19 cellular contexts compared by ENCODE assay signal in the genomic region with DNA sequence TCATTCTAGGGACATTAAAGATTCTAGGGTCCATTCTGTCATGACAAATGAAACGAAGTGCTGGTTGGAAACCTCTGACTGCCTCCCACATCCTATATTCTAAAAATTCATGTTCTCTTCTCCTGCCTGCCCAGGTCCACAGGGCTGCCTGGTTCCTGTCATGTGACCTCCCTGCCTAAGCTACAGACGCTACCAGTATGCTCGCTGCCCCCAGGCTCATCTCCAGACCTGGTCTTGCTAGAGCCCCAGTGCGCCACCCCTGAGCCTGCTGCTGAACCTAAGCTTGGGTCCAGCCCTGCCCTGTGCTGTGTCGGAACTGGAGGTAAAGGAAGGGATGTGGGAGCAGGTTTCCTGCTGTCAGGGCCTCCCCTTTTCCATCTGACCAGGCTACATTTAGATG.
DNase-seq lines count a peak whose midpoint lies in the region; ATAC-seq and TF ChIP-seq lines count a peak whose summit lies in the region.
"Had no signal": no experiment of that assay in that cellular context is flagged by ENCODE, and none has a peak within 500 bp of the region (broad histone marks: within the 10 kb centered on the region; RNA-seq: fewer than 3 reads in every experiment).

No MANE protein-coding gene starts in this region.

- H3K27me3 ChIP-seq in Karpas-422 (ENCODE audit: low read length): no peaks in the 10 kb centered on the region
- no peaks in the 10 kb centered on the region for H3K27me3 ChIP-seq in upper lobe of left lung

- H3K9me3 Mint-ChIP-seq in mesothelial cell of epicardium: no peaks in the 10 kb centered on the region
- H3K9me3 Mint-ChIP-seq: CD4-positive, alpha-beta memory T cell had no signal

- H3K4me2 ChIP-seq in Karpas-422 (ENCODE audit: low read depth, low read length, poor library complexity, severe bottlenecking): no peak overlapping the region
- H3K4me2 ChIP-seq: GM23338 had no signal

- peaks cover 32% of the 10 kb centered on the region for H3K4me1 Mint-ChIP-seq in mesothelial cell of epicardium
- H3K4me1 Mint-ChIP-seq: CD4-positive, alpha-beta memory T cell had no signal

- no peak for TF ChIP-seq CTCF in mesothelial cell of epicardium (IDR thresholded peaks at IDR 0.05; ENCODE audit: unreplicated experiment)
- no peak for TF ChIP-seq CTCF in upper lobe of left lung (IDR thresholded peaks at IDR 0.05)
- TF ChIP-seq CTCF in GM13976 (IDR thresholded peaks at IDR 0.05; ENCODE audit: borderline replicate concordance, control extremely low read depth, extremely low read depth, insufficient read depth, missing control alignments): no peak

- intact Hi-C loops in left cardiac atrium (cut with DNase I): no loop called here

- no peaks in the 10 kb centered on the region for H3K36me3 Mint-ChIP-seq in mesothelial cell of epicardium
- H3K36me3 Mint-ChIP-seq: CD4-positive, alpha-beta memory T cell had no signal

- peak overlapping the region; percentile 40 for H3K27ac Mint-ChIP-seq in mesothelial cell of epicardium
- H3K27ac Mint-ChIP-seq: CD4-positive, alpha-beta memory T cell; GM23338 had no signal

- H3K9me3 ChIP-seq in Karpas-422 (ENCODE audit: low read length) (no peaks in the 10 kb centered on the region), upper lobe of left lung (no peaks in the 10 kb centered on the region)

- in situ Hi-C loops in GM13976 (cut with MboI; ENCODE audit: low sequenced_read_pairs, unreplicated experiment): no loop called here

- TF ChIP-seq EP300 in upper lobe of left lung (IDR thresholded peaks at IDR 0.05): no peak

- peak; percentile 5 to 16 for ATAC-seq in left cardiac atrium
- peak in 1 of 2 donors; percentile 18 for ATAC-seq in upper lobe of left lung (ENCODE audit: low FRiP score in 2 of 2)
- ATAC-seq: GM23338, HCT116, Panc1 had no signal

- no peaks in the 10 kb centered on the region for H4K20me1 ChIP-seq in Karpas-422 (ENCODE audit: insufficient read depth, low read depth, low read length)

- no peak overlapping the region for H3K27ac ChIP-seq in Karpas-422 (ENCODE audit: low read length)
- peak overlapping the region in 3 of 4 donors; percentile 18 to 69 (median 67) for H3K27ac ChIP-seq in upper lobe of left lung

- H3K9ac ChIP-seq in Karpas-422 (ENCODE audit: low read length): no peak overlapping the region

- DNase-seq in Karpas-422: peak; percentile 9
- DNase-seq in left cardiac atrium: no peak
- DNase-seq in mesothelial cell of epicardium (ENCODE audit: low spot score in 2 of 2, unreplicated experiment in 2 of 2): no peak
- peak in 1 of 2 donors; percentile 8 for DNase-seq in upper lobe of left lung
- no peak for DNase-seq in GM13976 (ENCODE audit: low spot score)
- no peak for DNase-seq in NCI-H1436 (lab: John Stamatoyannopoulos, UW)
- DNase-seq in Kasumi-1 (lab: John Stamatoyannopoulos, UW): no peak
- DNase-seq in superior temporal gyrus (ENCODE audit: extremely low spot score): no peak
- DNase-seq: CD4-positive, alpha-beta memory T cell; DMS79; KG1; NCI-H1048; NCI-H1694; NCI-H2107; NCI-H2227 treated with DMSO at 0.1 percent for 48 hours; NCI-H524 had no signal

- H2AFZ ChIP-seq in Karpas-422 (ENCODE audit: low read length): no peak overlapping the region
- H2AFZ ChIP-seq: GM23338 had no signal

- H3K36me3 ChIP-seq in Karpas-422 (ENCODE audit: insufficient read depth, low read length): no peaks in the 10 kb centered on the region
- H3K36me3 ChIP-seq in upper lobe of left lung: no peaks in the 10 kb centered on the region

- no peaks in the 10 kb centered on the region for H3K79me2 ChIP-seq in Karpas-422 (ENCODE audit: low read length)

- no peak overlapping the region for H3K4me3 ChIP-seq in Karpas-422 (ENCODE audit: low read length)
- H3K4me3 ChIP-seq in upper lobe of left lung: no peak overlapping the region
- H3K4me3 ChIP-seq: GM23338 had no signal

- no peak overlapping the region for H3K4me3 Mint-ChIP-seq in mesothelial cell of epicardium
- H3K4me3 Mint-ChIP-seq: CD4-positive, alpha-beta memory T cell; GM23338 had no signal

- no peak for TF ChIP-seq POLR2A in upper lobe of left lung (IDR thresholded peaks at IDR 0.05)

- H3K9me2 ChIP-seq in Karpas-422 (replicated peaks; ENCODE audit: insufficient read depth, low read length): no peaks in the 10 kb centered on the region

- peaks cover 52% of the 10 kb centered on the region for H3K27me3 Mint-ChIP-seq in mesothelial cell of epicardium (ENCODE audit: low read depth)

- H3K4me1 ChIP-seq in Karpas-422 (ENCODE audit: low read length) (no peaks in the 10 kb centered on the region), upper lobe of left lung (peaks cover 0 to 2% (median 0%) of the 10 kb centered on the region in 4 donors)

- 54 to 59% methylated on average over 5 of the region's 5 CpGs for WGBS in upper lobe of left lung, 2 donors
